Comparison of ENCODE assay signal across 12 cellular contexts in the genomic region with DNA sequence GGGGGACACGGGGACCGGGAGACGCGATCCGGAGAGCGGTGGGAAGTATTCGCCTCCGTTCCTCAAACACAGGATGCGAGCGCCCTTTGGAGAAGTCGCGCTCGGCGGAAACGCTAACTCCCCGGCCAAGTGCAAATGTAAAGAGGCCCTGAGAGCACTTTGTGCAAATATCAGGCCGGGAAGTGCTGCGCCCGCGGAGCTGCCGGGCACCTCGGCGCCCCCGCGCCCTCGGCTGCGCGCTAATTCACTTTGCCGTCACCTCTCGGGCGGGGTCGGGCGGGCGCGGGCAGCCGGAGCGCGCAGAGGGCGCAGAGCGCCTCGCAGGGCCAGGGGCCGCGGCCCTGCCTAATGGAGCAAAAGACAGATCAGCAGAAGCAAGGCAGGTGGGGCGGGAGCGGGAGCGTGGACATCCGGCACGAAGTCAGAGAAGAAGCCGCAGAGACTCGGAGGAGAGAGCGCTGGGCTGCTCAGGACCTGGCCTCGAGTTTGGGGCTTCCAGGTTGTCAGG.
A peak's percentile ranks its signal among the peaks of the same experiment; 100 is the strongest.
DNase-seq lines count a peak whose midpoint lies in the region; ATAC-seq and TF ChIP-seq lines count a peak whose summit lies in the region.
"Had no signal": no experiment of that assay in that cellular context is flagged by ENCODE, and none has a peak within 500 bp of the region (broad histone marks: within the 10 kb centered on the region; RNA-seq: fewer than 3 reads in every experiment).

No MANE protein-coding gene starts in this region.

- intact Hi-C loops in A673 (cut with micrococcal nuclease; ENCODE audit: unreplicated experiment): no loop called here

- peak overlapping the region; percentile 12 for H3K4me3 ChIP-seq in A673 (ENCODE audit: low read depth, low read length, poor library complexity, severe bottlenecking)
- H3K4me3 ChIP-seq: K562 had no signal

- H3K27me3 ChIP-seq in A673 (replicated peaks; ENCODE audit: insufficient read depth, low read depth, low read length, poor library complexity): no peaks in the 10 kb centered on the region
- H3K27me3 ChIP-seq: Peyer's patch had no signal

- BruUV-seq in A673 (replicated peaks; lab: Mats Ljungman, UMichigan): no TSS peak

- H3K9me3 ChIP-seq in A673 (ENCODE audit: low read depth, low read length, poor library complexity, severe bottlenecking): no peaks in the 10 kb centered on the region
- H3K9me3 ChIP-seq: Peyer's patch had no signal

- DNase-seq in A673 (ENCODE audit: low spot score) (peak; percentile 26), DMS79 treated with DMSO at 0.1 percent for 48 hours (lab: John Stamatoyannopoulos, UW) (peak; percentile 33), memory B cell (ENCODE audit: low spot score in 2 of 2) (no peak), SK-N-DZ (ENCODE audit: low spot score) (no peak), HK-2 (ENCODE audit: unreplicated experiment) (no peak), T-helper 9 cell (no peak)
- peak; percentile 24 for DNase-seq in activated naive CD8-positive, alpha-beta T cell treated with anti-CD3 and anti-CD28 coated beads for 36 hours
- DNase-seq: DND-41, left ventricle myocardium superior, Peyer's patch had no signal

- no peaks in the 10 kb centered on the region for H3K36me3 Mint-ChIP-seq in activated naive CD8-positive, alpha-beta T cell treated with anti-CD3 and anti-CD28 coated beads for 36 hours
- peaks cover 3% of the 10 kb centered on the region for H3K36me3 Mint-ChIP-seq in memory B cell

- no peak overlapping the region for H3K27ac Mint-ChIP-seq in activated naive CD8-positive, alpha-beta T cell treated with anti-CD3 and anti-CD28 coated beads for 36 hours
- no peak overlapping the region for H3K27ac Mint-ChIP-seq in memory B cell

- no peak for TF ChIP-seq POLR2A in GM18505 (IDR thresholded peaks at IDR 0.05; ENCODE audit: borderline replicate concordance, extremely low read depth, insufficient read depth, insufficient read length)

- ATAC-seq in memory B cell (ENCODE audit: low read depth): no peak
- ATAC-seq in GM18505 (IDR thresholded peaks at IDR 0.05; ENCODE audit: unreplicated experiment): no peak
- ATAC-seq: K562, left ventricle myocardium superior had no signal

- peaks cover 41% of the 10 kb centered on the region for H3K27me3 Mint-ChIP-seq in activated naive CD8-positive, alpha-beta T cell treated with anti-CD3 and anti-CD28 coated beads for 36 hours
- peaks cover 20% of the 10 kb centered on the region for H3K27me3 Mint-ChIP-seq in memory B cell

- peaks cover 12% of the 10 kb centered on the region for H3K4me1 Mint-ChIP-seq in activated naive CD8-positive, alpha-beta T cell treated with anti-CD3 and anti-CD28 coated beads for 36 hours
- H3K4me1 Mint-ChIP-seq in memory B cell: peaks cover 4% of the 10 kb centered on the region

- POLR2A ChIA-PET in A673 (lab: Charles Lee; ENCODE audit: low non-redundant PET): no interaction called here

- peak overlapping the region; percentile 51 for H3K4me3 Mint-ChIP-seq in activated naive CD8-positive, alpha-beta T cell treated with anti-CD3 and anti-CD28 coated beads for 36 hours
- H3K4me3 Mint-ChIP-seq in memory B cell: peak overlapping the region; percentile 79

- H3K27ac ChIP-seq in A673 (ENCODE audit: low read depth, low read length, poor library complexity, severe bottlenecking): no peak overlapping the region
- H3K27ac ChIP-seq: Peyer's patch had no signal

- H3K36me3 ChIP-seq in A673 (ENCODE audit: insufficient read depth, low read length, poor library complexity, severe bottlenecking): no peaks in the 10 kb centered on the region
- H3K36me3 ChIP-seq: Peyer's patch had no signal

- H3K9me3 Mint-ChIP-seq in activated naive CD8-positive, alpha-beta T cell treated with anti-CD3 and anti-CD28 coated beads for 36 hours: peaks cover 3% of the 10 kb centered on the region
- H3K9me3 Mint-ChIP-seq in memory B cell: no peaks in the 10 kb centered on the region

- CTCF ChIA-PET in A673 (lab: Charles Lee): no interaction called here

- TF ChIP-seq CTCF in A673 (conservative IDR thresholded peaks at IDR 0.05; ENCODE audit: low read depth, low read length): no peak

- H3K4me1 ChIP-seq in A673 (ENCODE audit: insufficient read depth, low read length, poor library complexity, severe bottlenecking): peaks cover 34% of the 10 kb centered on the region

Comparison
In these comparisons a context has a peak if more than half of its experiments do, and no peak if none do; other contexts are left out.
1. DNase-seq: peak in A673 (single experiment), DMS79 treated with DMSO at 0.1 percent for 48 hours (single experiment) and activated naive CD8-positive, alpha-beta T cell treated with anti-CD3 and anti-CD28 coated beads for 36 hours (single experiment); none in memory B cell (0 of 2), SK-N-DZ (single experiment), HK-2 (single experiment) and T-helper 9 cell (single experiment).